6 cellular contexts compared by ENCODE assay signal in genomic region chr14:94079891-94080605, GRCh38. TPM values are rescaled to one million over a fixed set of nuclear protein-coding genes. Genes with fewer than 3 reads are reported as not detected.
DNase-seq lines count a peak whose midpoint lies in the region; ATAC-seq and TF ChIP-seq lines count a peak whose summit lies in the region.

No MANE protein-coding gene starts in this region.

- TF ChIP-seq CTCF in C4-2B (conservative IDR thresholded peaks at IDR 0.05) = no peak

- peak overlapping the region; percentile 95 for H3K9ac ChIP-seq in SK-N-MC (ENCODE audit: insufficient read length)

- no peak for ATAC-seq in left lobe of liver

- peak overlapping the region; percentile 92 for H3K4me3 ChIP-seq in SK-N-MC

- H3K9me3 ChIP-seq in SK-N-MC (ENCODE audit: low read depth, low read length) = peaks cover 11% of the 10 kb centered on the region

- peaks cover 51% of the 10 kb centered on the region for H3K36me3 ChIP-seq in SK-N-MC (ENCODE audit: insufficient read depth, low read length)

- peak overlapping the region; percentile 88 for H3K27ac ChIP-seq in C4-2B
- H3K27ac ChIP-seq in SK-N-MC = peak overlapping the region; percentile 49; the same call in 1 of the 2 replicates

- no peak for DNase-seq in SK-N-MC (ENCODE audit: low read depth, low spot score)
- peak; percentile 54 for DNase-seq in inferior parietal cortex (ENCODE audit: extremely low spot score)
- no peak for DNase-seq in AG08396 (ENCODE audit: low spot score)
- no peak for DNase-seq in left lobe of liver (ENCODE audit: low spot score)
- DNase-seq in activated CD4-positive, CD25-positive, alpha-beta regulatory T cell (lab: John Stamatoyannopoulos, UW) = no peak

RNA-seq across cellular contexts. Expression of gene DDX24, which starts 1.0 kb away (rescaled TPM):
- 54.2 TPM for total RNA-seq in left lobe of liver

RNA-seq across cellular contexts. Expression of gene IFI27L1, which starts 1.1 kb away (rescaled TPM):
- 5.9 TPM for total RNA-seq in left lobe of liver

RNA-seq across cellular contexts. Expression of gene IFI27, which starts 30.5 kb away (rescaled TPM):
- 20.4 TPM for total RNA-seq in left lobe of liver

RNA-seq across cellular contexts. Expression of gene IFI27L2, which starts 49.4 kb away (rescaled TPM):
- total RNA-seq in left lobe of liver = 1.2 TPM

RNA-seq across cellular contexts. Expression of gene OTUB2, which starts 53.9 kb away (rescaled TPM):
- total RNA-seq in left lobe of liver = 1.1 TPM
